1 cellular context compared by ENCODE assay signal in genomic region chr9:35606726-35607125, GRCh38.
TF ChIP-seq lines count a peak whose summit lies in the region.

No MANE protein-coding gene starts in this region.

TF ChIP-seq in HCT116, 20 proteins besides CTCF, POLR2A, EP300 and RAD21 (continued from another document):
- TF ChIP-seq CBX3 (IDR thresholded peaks at IDR 0.05; ENCODE audit: low read depth) (no peak), SP1 (IDR thresholded peaks at IDR 0.05; ENCODE audit: low read depth) (no peak)
